2 cellular contexts compared by ENCODE assay signal in genomic region chr22:19480173-19480568, GRCh38.
TF ChIP-seq lines count a peak whose summit lies in the region.

No MANE protein-coding gene starts in this region.

TF ChIP-seq in A549, 52 proteins besides CTCF, POLR2A, EP300 and RAD21:
- TF ChIP-seq ATOH8 (CRISPR knock-in tag; IDR thresholded peaks at IDR 0.05; ENCODE audit: low read depth) = no peak
- TF ChIP-seq CHD4 (IDR thresholded peaks at IDR 0.05; ENCODE audit: borderline replicate concordance) = no peak
- TF ChIP-seq RFX5 (IDR thresholded peaks at IDR 0.05) = no peak
- TF ChIP-seq HOXB13 (CRISPR knock-in tag; IDR thresholded peaks at IDR 0.05; ENCODE audit: low read depth) = no peak
- no peak for TF ChIP-seq SREBF2 (IDR thresholded peaks at IDR 0.05)
- no peak for TF ChIP-seq ELK1 (IDR thresholded peaks at IDR 0.05; ENCODE audit: low read depth, low read length)
- TF ChIP-seq HOXB5 (CRISPR knock-in tag; IDR thresholded peaks at IDR 0.05) = no peak
- no peak for TF ChIP-seq RARB (CRISPR knock-in tag; IDR thresholded peaks at IDR 0.05)
- TF ChIP-seq BHLHE40 (IDR thresholded peaks at IDR 0.05; ENCODE audit: low read depth, low read length) = no peak
- no peak for TF ChIP-seq SMC3 (IDR thresholded peaks at IDR 0.05)
- no peak for TF ChIP-seq KDM5A (IDR thresholded peaks at IDR 0.05)
TF ChIP-seq in A549: peak in this region for 0.

TF ChIP-seq in GM23338, 12 proteins besides CTCF, POLR2A, EP300 and RAD21:
- no peak for TF ChIP-seq EZH2 (IDR thresholded peaks at IDR 0.05; ENCODE audit: low read depth, unreplicated experiment)
- TF ChIP-seq NANOG (IDR thresholded peaks at IDR 0.05; ENCODE audit: borderline replicate concordance) = no peak
- TF ChIP-seq REST (IDR thresholded peaks at IDR 0.05; ENCODE audit: unreplicated experiment) = no peak
- TF ChIP-seq ZNF462 (CRISPR knock-in tag; IDR thresholded peaks at IDR 0.05) = no peak
- TF ChIP-seq POLR2AphosphoS5 (IDR thresholded peaks at IDR 0.05; ENCODE audit: low read depth) = no peak
- TF ChIP-seq ETS1 (IDR thresholded peaks at IDR 0.05) = no peak
- TF ChIP-seq ZNF114 (CRISPR knock-in tag; IDR thresholded peaks at IDR 0.05) = no peak
- no peak for TF ChIP-seq STAT1 (IDR thresholded peaks at IDR 0.05; ENCODE audit: unreplicated experiment)
- TF ChIP-seq JUNB (IDR thresholded peaks at IDR 0.05; ENCODE audit: unreplicated experiment) = no peak
- TF ChIP-seq CREB1 (CRISPR knock-in tag; IDR thresholded peaks at IDR 0.05; ENCODE audit: low read depth) = no peak
- no peak for TF ChIP-seq ZNF331 (CRISPR knock-in tag; IDR thresholded peaks at IDR 0.05; ENCODE audit: low read depth)
- TF ChIP-seq EZH2phosphoT487 (IDR thresholded peaks at IDR 0.05; ENCODE audit: unreplicated experiment) = no peak
